ENCODE assay signal across 10 cellular contexts in genomic region chr9:81656004-81656403, GRCh38. TPM values are rescaled to one million over a fixed set of nuclear protein-coding genes. Genes with fewer than 3 reads are reported as not detected.
A peak's percentile ranks its signal among the peaks of the same experiment; 100 is the strongest.
DNase-seq lines count a peak whose midpoint lies in the region; ATAC-seq, FAIRE-seq and TF ChIP-seq lines count a peak whose summit lies in the region.
"Had no signal": no experiment of that assay in that cellular context is flagged by ENCODE, and none has a peak within 500 bp of the region (broad histone marks: within the 10 kb centered on the region; RNA-seq: fewer than 3 reads in every experiment).

No MANE protein-coding gene starts in this region.

- no peak for TF ChIP-seq POLR2A in GM12891 (IDR thresholded peaks at IDR 0.05; ENCODE audit: low read depth, low read length)

- intact Hi-C loops in activated CD8-positive, alpha-beta T cell treated with anti-CD3 and anti-CD28 coated beads for 36 hours (cut with micrococcal nuclease): no loop called here
- intact Hi-C loops in activated B cell treated with CpG ODN at 0.5 μM for 24 hours (cut with micrococcal nuclease): loop anchor here (1.0 to 5.0 kb wide), 5 partner anchors 9 to 1844 kb away; partner anchors contain the start of gene TLE1

- POLR2A ChIA-PET in activated CD8-positive, alpha-beta T cell treated with anti-CD3 and anti-CD28 coated beads for 36 hours (lab: Charles Lee): no interaction called here
- POLR2A ChIA-PET in activated CD8-positive, alpha-beta T cell treated with anti-CD3 and anti-CD28 coated beads, Interleukin-2, amount 10 ng/mL, durations not matched to agents 7 days and 5 days (lab: Charles Lee): no interaction called here
- POLR2A ChIA-PET in activated B cell treated with CpG ODN at 0.5 μM for 24 hours (lab: Charles Lee): interaction anchor here (0.7 to 3.9 kb wide), 13 partner anchors 9 to 126 kb away, joined by 3 to 22 read pairs (median 5); partner anchors contain the start of gene TLE1
- POLR2A ChIA-PET in HEK293T (lab: Yijun Ruan, JAX): no interaction called here

- H3K4me3 Mint-ChIP-seq in activated CD8-positive, alpha-beta T cell treated with anti-CD3 and anti-CD28 coated beads for 36 hours: no peak overlapping the region
- no peak overlapping the region for H3K4me3 Mint-ChIP-seq in activated CD8-positive, alpha-beta T cell treated with anti-CD3 and anti-CD28 coated beads, Interleukin-2, amount 10 ng/mL, durations not matched to agents 7 days and 5 days
- H3K4me3 Mint-ChIP-seq in activated B cell treated with CpG ODN at 0.5 μM for 24 hours: peak overlapping the region; percentile 78
- H3K4me3 Mint-ChIP-seq in stimulated activated memory B cell treated with anti-CD40 and anti-IgM and Interleukin-4, amounts not matched to agents 10 μg/mL and 1 μg/mL and 100 μg/mL, for 72 hours: peak overlapping the region; percentile 83
- H3K4me3 Mint-ChIP-seq: activated naive CD8-positive, alpha-beta T cell treated with anti-CD3 and anti-CD28 coated beads, Interleukin-2, amount 10 ng/mL, durations not matched to agents 7 days and 5 days had no signal

- no peaks in the 10 kb centered on the region for H3K36me3 Mint-ChIP-seq in activated CD8-positive, alpha-beta T cell treated with anti-CD3 and anti-CD28 coated beads for 36 hours (ENCODE audit: low read depth)
- H3K36me3 Mint-ChIP-seq in activated CD8-positive, alpha-beta T cell treated with anti-CD3 and anti-CD28 coated beads, Interleukin-2, amount 10 ng/mL, durations not matched to agents 7 days and 5 days (ENCODE audit: low read depth): no peaks in the 10 kb centered on the region
- H3K36me3 Mint-ChIP-seq in activated B cell treated with CpG ODN at 0.5 μM for 24 hours (ENCODE audit: low read depth): peaks cover 21% of the 10 kb centered on the region
- H3K36me3 Mint-ChIP-seq in stimulated activated memory B cell treated with anti-CD40 and anti-IgM and Interleukin-4, amounts not matched to agents 10 μg/mL and 1 μg/mL and 100 μg/mL, for 72 hours: peaks cover 36% of the 10 kb centered on the region
- H3K36me3 Mint-ChIP-seq: activated naive CD8-positive, alpha-beta T cell treated with anti-CD3 and anti-CD28 coated beads, Interleukin-2, amount 10 ng/mL, durations not matched to agents 7 days and 5 days had no signal

- no peak for FAIRE-seq in GM12891 (lab: Jason Lieb, UNC)

- peaks cover 5% of the 10 kb centered on the region for H3K4me1 Mint-ChIP-seq in activated CD8-positive, alpha-beta T cell treated with anti-CD3 and anti-CD28 coated beads for 36 hours (ENCODE audit: low read depth)
- no peaks in the 10 kb centered on the region for H3K4me1 Mint-ChIP-seq in activated CD8-positive, alpha-beta T cell treated with anti-CD3 and anti-CD28 coated beads, Interleukin-2, amount 10 ng/mL, durations not matched to agents 7 days and 5 days (ENCODE audit: low read depth)
- H3K4me1 Mint-ChIP-seq in activated B cell treated with CpG ODN at 0.5 μM for 24 hours: peaks cover 84% of the 10 kb centered on the region
- H3K4me1 Mint-ChIP-seq in stimulated activated memory B cell treated with anti-CD40 and anti-IgM and Interleukin-4, amounts not matched to agents 10 μg/mL and 1 μg/mL and 100 μg/mL, for 72 hours: peaks cover 74% of the 10 kb centered on the region
- H3K4me1 Mint-ChIP-seq: activated naive CD8-positive, alpha-beta T cell treated with anti-CD3 and anti-CD28 coated beads, Interleukin-2, amount 10 ng/mL, durations not matched to agents 7 days and 5 days had no signal

- DNase-seq in activated CD8-positive, alpha-beta T cell treated with anti-CD3 and anti-CD28 coated beads for 36 hours: peak; percentile 15
- no peak for DNase-seq in activated CD8-positive, alpha-beta T cell treated with anti-CD3 and anti-CD28 coated beads, Interleukin-2, amount 10 ng/mL, durations not matched to agents 7 days and 5 days
- peak; percentile 42 for DNase-seq in activated B cell treated with CpG ODN at 0.5 μM for 24 hours
- DNase-seq in ecto neural progenitor cell (ENCODE audit: low spot score): no peak
- DNase-seq in HEK293T (ENCODE audit: extremely low spot score): no peak
- no peak for DNase-seq in GM12891 (ENCODE audit: insufficient read length, low spot score)
- DNase-seq: activated naive CD8-positive, alpha-beta T cell treated with anti-CD3 and anti-CD28 coated beads, Interleukin-2, amount 10 ng/mL, durations not matched to agents 7 days and 5 days; foreskin melanocyte had no signal

- H3K27me3 Mint-ChIP-seq in activated CD8-positive, alpha-beta T cell treated with anti-CD3 and anti-CD28 coated beads for 36 hours: peaks cover 2% of the 10 kb centered on the region
- no peaks in the 10 kb centered on the region for H3K27me3 Mint-ChIP-seq in activated CD8-positive, alpha-beta T cell treated with anti-CD3 and anti-CD28 coated beads, Interleukin-2, amount 10 ng/mL, durations not matched to agents 7 days and 5 days (ENCODE audit: low read depth)
- H3K27me3 Mint-ChIP-seq in activated B cell treated with CpG ODN at 0.5 μM for 24 hours: no peaks in the 10 kb centered on the region
- no peaks in the 10 kb centered on the region for H3K27me3 Mint-ChIP-seq in stimulated activated memory B cell treated with anti-CD40 and anti-IgM and Interleukin-4, amounts not matched to agents 10 μg/mL and 1 μg/mL and 100 μg/mL, for 72 hours
- H3K27me3 Mint-ChIP-seq: activated naive CD8-positive, alpha-beta T cell treated with anti-CD3 and anti-CD28 coated beads, Interleukin-2, amount 10 ng/mL, durations not matched to agents 7 days and 5 days had no signal

- H3K9me3 Mint-ChIP-seq in activated CD8-positive, alpha-beta T cell treated with anti-CD3 and anti-CD28 coated beads for 36 hours: no peaks in the 10 kb centered on the region
- no peaks in the 10 kb centered on the region for H3K9me3 Mint-ChIP-seq in activated CD8-positive, alpha-beta T cell treated with anti-CD3 and anti-CD28 coated beads, Interleukin-2, amount 10 ng/mL, durations not matched to agents 7 days and 5 days (ENCODE audit: insufficient read depth)
- no peaks in the 10 kb centered on the region for H3K9me3 Mint-ChIP-seq in activated B cell treated with CpG ODN at 0.5 μM for 24 hours
- no peaks in the 10 kb centered on the region for H3K9me3 Mint-ChIP-seq in stimulated activated memory B cell treated with anti-CD40 and anti-IgM and Interleukin-4, amounts not matched to agents 10 μg/mL and 1 μg/mL and 100 μg/mL, for 72 hours
- H3K9me3 Mint-ChIP-seq: activated naive CD8-positive, alpha-beta T cell treated with anti-CD3 and anti-CD28 coated beads, Interleukin-2, amount 10 ng/mL, durations not matched to agents 7 days and 5 days had no signal

- H3K27ac Mint-ChIP-seq in activated CD8-positive, alpha-beta T cell treated with anti-CD3 and anti-CD28 coated beads for 36 hours: no peak overlapping the region
- no peak overlapping the region for H3K27ac Mint-ChIP-seq in activated CD8-positive, alpha-beta T cell treated with anti-CD3 and anti-CD28 coated beads, Interleukin-2, amount 10 ng/mL, durations not matched to agents 7 days and 5 days
- peak overlapping the region; percentile 97 for H3K27ac Mint-ChIP-seq in activated B cell treated with CpG ODN at 0.5 μM for 24 hours
- H3K27ac Mint-ChIP-seq in stimulated activated memory B cell treated with anti-CD40 and anti-IgM and Interleukin-4, amounts not matched to agents 10 μg/mL and 1 μg/mL and 100 μg/mL, for 72 hours: peak overlapping the region; percentile 100
- H3K27ac Mint-ChIP-seq: activated naive CD8-positive, alpha-beta T cell treated with anti-CD3 and anti-CD28 coated beads, Interleukin-2, amount 10 ng/mL, durations not matched to agents 7 days and 5 days had no signal

- ATAC-seq in activated CD8-positive, alpha-beta T cell treated with anti-CD3 and anti-CD28 coated beads for 36 hours: peak; percentile 45
- ATAC-seq in activated CD8-positive, alpha-beta T cell treated with anti-CD3 and anti-CD28 coated beads, Interleukin-2, amount 10 ng/mL, durations not matched to agents 7 days and 5 days: no peak
- ATAC-seq in HG03025 (IDR thresholded peaks at IDR 0.05; ENCODE audit: low FRiP score, unreplicated experiment): peak; percentile 76
- peak; percentile 89 for ATAC-seq in activated B cell treated with CpG ODN at 0.5 μM for 24 hours (ENCODE audit: low read depth)
- ATAC-seq in stimulated activated memory B cell treated with anti-CD40 and anti-IgM and Interleukin-4, amounts not matched to agents 10 μg/mL and 1 μg/mL and 100 μg/mL, for 72 hours: peak; percentile 98

- no peak for TF ChIP-seq CTCF in activated CD8-positive, alpha-beta T cell treated with anti-CD3 and anti-CD28 coated beads for 36 hours (IDR thresholded peaks at IDR 0.05)
- no peak for TF ChIP-seq CTCF in activated B cell treated with CpG ODN at 0.5 μM for 24 hours (IDR thresholded peaks at IDR 0.05)

- CTCF ChIA-PET in activated CD8-positive, alpha-beta T cell treated with anti-CD3 and anti-CD28 coated beads for 36 hours (lab: Charles Lee): no interaction called here
- CTCF ChIA-PET in activated CD8-positive, alpha-beta T cell treated with anti-CD3 and anti-CD28 coated beads, Interleukin-2, amount 10 ng/mL, durations not matched to agents 7 days and 5 days (lab: Charles Lee): no interaction called here
- CTCF ChIA-PET in activated B cell treated with CpG ODN at 0.5 μM for 24 hours (lab: Charles Lee): interaction anchor here (0.9 to 1.0 kb wide), 3 partner anchors 22 to 133 kb away, joined by 3 to 4 read pairs (median 3); no protein-coding TSS in a partner anchor
- CTCF ChIA-PET in HEK293T (lab: Yijun Ruan, JAX): no interaction called here

TF ChIP-seq in HEK293T, 16 proteins besides CTCF, POLR2A, EP300 and RAD21 (continues in another document):
- TF ChIP-seq NFRKB (IDR thresholded peaks at IDR 0.05) (no peak), L3MBTL2 (conservative IDR thresholded peaks at IDR 0.05) (no peak), CTBP1 (IDR thresholded peaks at IDR 0.05; ENCODE audit: borderline replicate concordance) (no peak), FOXK2 (IDR thresholded peaks at IDR 0.05) (no peak), ELF4 (IDR thresholded peaks at IDR 0.05) (no peak), TARDBP (IDR thresholded peaks at IDR 0.05) (no peak), LEF1 (IDR thresholded peaks at IDR 0.05; ENCODE audit: borderline replicate concordance) (no peak), SUZ12 (IDR thresholded peaks at IDR 0.05) (no peak)

TF ChIP-seq in GM12891, 5 proteins besides CTCF, POLR2A, EP300 and RAD21:
- no peak for TF ChIP-seq SPI1 (IDR thresholded peaks at IDR 0.05; ENCODE audit: low read depth, low read length)
- no peak for TF ChIP-seq POLR2AphosphoS5 (IDR thresholded peaks at IDR 0.05; ENCODE audit: low read depth, low read length)
- TF ChIP-seq TAF1 (IDR thresholded peaks at IDR 0.05; ENCODE audit: low read depth, low read length): no peak
- no peak for TF ChIP-seq PAX5 (IDR thresholded peaks at IDR 0.05; ENCODE audit: insufficient read depth, low read length, severe bottlenecking)
- no peak for TF ChIP-seq POU2F2 (IDR thresholded peaks at IDR 0.05; ENCODE audit: low read depth, low read length)

RNA-seq across cellular contexts. Expression of gene TLE1, which starts 33.3 kb away (rescaled TPM):
- under 1 TPM; 0.20 to 0.29 TPM for total RNA-seq in activated CD8-positive, alpha-beta T cell treated with anti-CD3 and anti-CD28 coated beads for 36 hours
- under 1 TPM; 0.50 to 0.68 TPM for total RNA-seq in activated CD8-positive, alpha-beta T cell treated with anti-CD3 and anti-CD28 coated beads, Interleukin-2, amount 10 ng/mL, durations not matched to agents 7 days and 5 days
- 15.6 and 16.3 TPM in 2 replicates for total RNA-seq in activated B cell treated with CpG ODN at 0.5 μM for 24 hours
- polyA plus RNA-seq in GM12891 (2012; ENCODE audit: low read depth, missing spikeins): 0.12 TPM

Comparison
In these comparisons a context has a peak if more than half of its experiments do, and no peak if none do; other contexts are left out.
1. DNase-seq: peak in activated CD8-positive, alpha-beta T cell treated with anti-CD3 and anti-CD28 coated beads for 36 hours (single experiment) and activated B cell treated with CpG ODN at 0.5 μM for 24 hours (single experiment); none in activated CD8-positive, alpha-beta T cell treated with anti-CD3 and anti-CD28 coated beads, Interleukin-2, amount 10 ng/mL, durations not matched to agents 7 days and 5 days (single experiment), ecto neural progenitor cell (single experiment), HEK293T (single experiment) and GM12891 (single experiment).
2. H3K27ac Mint-ChIP-seq: peak in activated B cell treated with CpG ODN at 0.5 μM for 24 hours (single experiment) and stimulated activated memory B cell treated with anti-CD40 and anti-IgM and Interleukin-4, amounts not matched to agents 10 μg/mL and 1 μg/mL and 100 μg/mL, for 72 hours (single experiment); none in activated CD8-positive, alpha-beta T cell treated with anti-CD3 and anti-CD28 coated beads for 36 hours (single experiment) and activated CD8-positive, alpha-beta T cell treated with anti-CD3 and anti-CD28 coated beads, Interleukin-2, amount 10 ng/mL, durations not matched to agents 7 days and 5 days (single experiment).
3. H3K4me3 Mint-ChIP-seq: peak in activated B cell treated with CpG ODN at 0.5 μM for 24 hours (single experiment) and stimulated activated memory B cell treated with anti-CD40 and anti-IgM and Interleukin-4, amounts not matched to agents 10 μg/mL and 1 μg/mL and 100 μg/mL, for 72 hours (single experiment); none in activated CD8-positive, alpha-beta T cell treated with anti-CD3 and anti-CD28 coated beads for 36 hours (single experiment) and activated CD8-positive, alpha-beta T cell treated with anti-CD3 and anti-CD28 coated beads, Interleukin-2, amount 10 ng/mL, durations not matched to agents 7 days and 5 days (single experiment).